Comparison of ENCODE assay signal across 11 cellular contexts in genomic region chr4:186936496-186937375, GRCh38.
DNase-seq lines count a peak whose midpoint lies in the region; ATAC-seq lines count a peak whose summit lies in the region.
"Had no signal": no experiment of that assay in that cellular context is flagged by ENCODE, and none has a peak within 500 bp of the region (broad histone marks: within the 10 kb centered on the region; RNA-seq: fewer than 3 reads in every experiment).

No MANE protein-coding gene starts in this region.

- peak; percentile 85 for DNase-seq in GM04503 (ENCODE audit: low read depth)
- peak; percentile 91 for DNase-seq in SW480 (ENCODE audit: low spot score)
- peak; percentile 26 for DNase-seq in foreskin melanocyte
- no peak for DNase-seq in sciatic nerve (ENCODE audit: low spot score)
- DNase-seq in NCI-H187 (lab: John Stamatoyannopoulos, UW), result no peak
- no peak for DNase-seq in NCI-H187 treated with DMSO at 0.1 percent for 48 hours (lab: John Stamatoyannopoulos, UW)
- no peak for DNase-seq in G401 (ENCODE audit: low spot score)
- DNase-seq: GOT3, KG1 had no signal

- in situ Hi-C loops in G401 (cut with HindIII; ENCODE audit: low sequenced_read_pairs), result no loop called here

- intact Hi-C loops in sciatic nerve (cut with DNase I), result no loop called here

- peak; percentile 76 for ATAC-seq in sciatic nerve
- ATAC-seq in HG02571 (IDR thresholded peaks at IDR 0.05; ENCODE audit: unreplicated experiment), result no peak
- ATAC-seq: activated naive CD4-positive, alpha-beta T cell treated with anti-CD3 and anti-CD28 coated beads, Interleukin-2, amount 50 U/mL, for 72 hours had no signal

Comparison
In these comparisons a context has a peak if more than half of its experiments do, and no peak if none do; other contexts are left out.
1. DNase-seq: peak in GM04503 (single experiment), SW480 (single experiment) and foreskin melanocyte (single experiment); none in sciatic nerve (single experiment), NCI-H187 (0 of 2), NCI-H187 treated with DMSO at 0.1 percent for 48 hours (single experiment) and G401 (single experiment).